1 cellular context compared by ENCODE assay signal in genomic region chr17:76557368-76558209, GRCh38.
TF ChIP-seq lines count a peak whose summit lies in the region.

No MANE protein-coding gene starts in this region.

TF ChIP-seq in K562, 482 proteins besides CTCF, POLR2A, EP300 and RAD21 (continued from another document and continues in another):
- TF ChIP-seq RERE (CRISPR knock-in tag; IDR thresholded peaks at IDR 0.05; ENCODE audit: borderline replicate concordance) (no peak), ASH1L (IDR thresholded peaks at IDR 0.05; ENCODE audit: borderline replicate concordance, low read depth, partially characterized antibody) (peak; percentile 63), ZFPM2 (CRISPR knock-in tag; IDR thresholded peaks at IDR 0.05) (no peak), CBX1 (IDR thresholded peaks at IDR 0.05; ENCODE audit: low read depth) (no peak), LARP7 (IDR thresholded peaks at IDR 0.05) (no peak; the same call in 1 of the 2 replicates), NRF1 (conservative IDR thresholded peaks at IDR 0.05 in 1 of 2, IDR thresholded peaks at IDR 0.05 in 1 of 2) (peak; percentile 81 to 85), DPF2 (IDR thresholded peaks at IDR 0.05) (no peak), BCLAF1 (IDR thresholded peaks at IDR 0.05; ENCODE audit: borderline replicate concordance in 1 of 2, control insufficient read depth in 1 of 2, low read depth in 2 of 2, low read length in 1 of 2) (no peak), RB1 (IDR thresholded peaks at IDR 0.05; ENCODE audit: low read depth) (peak; percentile 61), MBD1 (CRISPR knock-in tag; IDR thresholded peaks at IDR 0.05) (no peak), ZNF347 (CRISPR knock-in tag; IDR thresholded peaks at IDR 0.05; ENCODE audit: low read depth) (no peak), BRF1 (IDR thresholded peaks at IDR 0.05; ENCODE audit: borderline replicate concordance, extremely low read depth, insufficient read length) (no peak), GTF2A2 (tag; IDR thresholded peaks at IDR 0.05) (no peak), HNRNPLL (IDR thresholded peaks at IDR 0.05; ENCODE audit: low read depth, low read length, poor library complexity, severe bottlenecking) (peak; percentile 50), MLX (CRISPR knock-in tag; conservative IDR thresholded peaks at IDR 0.05) (no peak), SNIP1 (IDR thresholded peaks at IDR 0.05; ENCODE audit: low read depth) (no peak), ZNF57 (CRISPR knock-in tag; IDR thresholded peaks at IDR 0.05) (no peak), DEAF1 (CRISPR knock-in tag; IDR thresholded peaks at IDR 0.05) (0 out of 2 replicates have a peak, but pooled peaks have one; percentile 27), TAF7 (tag; IDR thresholded peaks at IDR 0.05) (peak; percentile 96), ZC3H4 (CRISPR knock-in tag; IDR thresholded peaks at IDR 0.05; ENCODE audit: borderline replicate concordance) (no peak), TAF1 (IDR thresholded peaks at IDR 0.05; ENCODE audit: control insufficient read depth, extremely low read depth, insufficient read depth, low read length, severe bottlenecking) (peak; percentile 95), PRPF4 (IDR thresholded peaks at IDR 0.05; ENCODE audit: insufficient read depth, low read depth, low read length, poor library complexity, severe bottlenecking) (no peak), CGGBP1 (CRISPR knock-in tag; IDR thresholded peaks at IDR 0.05) (no peak), ZNF431 (CRISPR knock-in tag; IDR thresholded peaks at IDR 0.05) (peak; percentile 76), PHTF2 (CRISPR knock-in tag; IDR thresholded peaks at IDR 0.05) (no peak), CHCHD3 (CRISPR knock-in tag; IDR thresholded peaks at IDR 0.05) (0 out of 2 replicates have a peak, but pooled peaks have one; percentile 71), NR2C2 (CRISPR knock-in tag; IDR thresholded peaks at IDR 0.05) (peak; percentile 45), NR2C2 (tag; IDR thresholded peaks at IDR 0.05) (peak; percentile 92), POU5F1 (IDR thresholded peaks at IDR 0.05; ENCODE audit: borderline replicate concordance, low read depth, low read length, partially characterized antibody) (peak; percentile 33), DMBX1 (CRISPR knock-in tag; IDR thresholded peaks at IDR 0.05; ENCODE audit: borderline replicate concordance) (no peak), SNRNP70 (optimal IDR thresholded peaks at IDR 0.05; ENCODE audit: low read depth, low read length) (no peak), MEIS2 (IDR thresholded peaks at IDR 0.05; ENCODE audit: partially characterized antibody) (no peak), MCM5 (IDR thresholded peaks at IDR 0.05; ENCODE audit: low read depth) (no peak), NKRF (IDR thresholded peaks at IDR 0.05; ENCODE audit: borderline replicate concordance) (peak; percentile 72), NCOR1 (IDR thresholded peaks at IDR 0.05) (0 out of 2 replicates have a peak, but pooled peaks have one; percentile 19), ZNF318 (IDR thresholded peaks at IDR 0.05; ENCODE audit: borderline replicate concordance in 1 of 2, low read depth in 1 of 2) (no peak)
